In the genomic region with DNA sequence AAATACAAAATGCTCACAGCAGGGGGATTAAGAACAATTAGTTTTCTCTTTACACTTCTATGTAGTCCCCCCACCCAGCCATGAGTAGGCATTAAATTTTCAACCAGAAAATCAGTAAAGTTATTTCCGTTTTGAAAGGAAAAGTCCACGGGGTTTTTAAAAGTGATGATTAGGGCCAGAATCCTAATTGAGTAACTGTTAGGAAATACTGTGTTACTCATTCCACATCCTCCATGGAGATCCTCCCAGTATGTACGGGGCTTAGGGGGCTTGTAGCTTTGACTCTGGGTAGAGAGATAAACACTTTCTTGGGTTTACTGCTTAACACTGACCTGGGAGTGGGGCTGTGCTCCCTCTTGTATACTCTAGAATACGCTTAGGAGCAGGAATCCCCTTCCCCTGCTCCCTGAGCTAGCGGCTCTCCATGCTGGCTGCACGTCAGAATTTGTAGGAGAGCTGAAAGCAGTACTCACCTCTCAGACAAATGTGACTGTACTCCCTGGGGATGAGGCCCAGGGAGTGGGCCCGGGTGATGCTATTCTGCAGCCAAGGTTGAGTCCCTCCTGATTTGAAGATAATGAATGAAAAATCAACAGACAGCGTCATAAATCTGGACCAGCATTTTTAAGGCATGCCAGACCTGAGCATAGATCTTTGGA, we compare ENCODE assay signal across 1 cellular context.
TF ChIP-seq lines count a peak whose summit lies in the region.

No MANE protein-coding gene starts in this region.

TF ChIP-seq in GM23338, 12 proteins besides CTCF, POLR2A, EP300 and RAD21 (continued from another document):
- TF ChIP-seq ZNF462 (CRISPR knock-in tag; IDR thresholded peaks at IDR 0.05) (no peak), NANOG (IDR thresholded peaks at IDR 0.05; ENCODE audit: borderline replicate concordance) (no peak), ETS1 (IDR thresholded peaks at IDR 0.05) (no peak), ZNF331 (CRISPR knock-in tag; IDR thresholded peaks at IDR 0.05; ENCODE audit: low read depth) (no peak), CREB1 (CRISPR knock-in tag; IDR thresholded peaks at IDR 0.05; ENCODE audit: low read depth) (no peak), EZH2phosphoT487 (IDR thresholded peaks at IDR 0.05; ENCODE audit: unreplicated experiment) (no peak), EZH2 (IDR thresholded peaks at IDR 0.05; ENCODE audit: low read depth, unreplicated experiment) (no peak)
